Comparison of ENCODE assay signal across 1 cellular context in genomic region chr14:23319746-23320583, GRCh38.
TF ChIP-seq lines count a peak whose summit lies in the region.

No MANE protein-coding gene starts in this region.

TF ChIP-seq in endothelial cell of umbilical vein, 7 proteins besides CTCF, POLR2A, EP300 and RAD21:
- TF ChIP-seq POLR2AphosphoS5 (IDR thresholded peaks at IDR 0.05; ENCODE audit: insufficient read depth, low read depth, low read length): no peak
- no peak for TF ChIP-seq GATA2 (IDR thresholded peaks at IDR 0.05; ENCODE audit: insufficient read depth, insufficient read length, low read depth, low read length)
- TF ChIP-seq, protein P1, sequence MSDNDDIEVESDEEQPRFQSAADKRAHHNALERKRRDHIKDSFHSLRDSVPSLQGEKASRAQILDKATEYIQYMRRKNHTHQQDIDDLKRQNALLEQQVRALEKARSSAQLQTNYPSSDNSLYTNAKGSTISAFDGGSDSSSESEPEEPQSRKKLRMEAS (IDR thresholded peaks at IDR 0.05; ENCODE audit: insufficient read depth, insufficient read length): no peak
- TF ChIP-seq JUN (IDR thresholded peaks at IDR 0.05; ENCODE audit: borderline replicate concordance, insufficient read depth, insufficient read length, low read depth): no peak
- no peak for TF ChIP-seq MYC (IDR thresholded peaks at IDR 0.05; ENCODE audit: low read depth, low read length)
